In genomic region chr18:10142056-10142455, GRCh38 we compare ENCODE assay signal across 16 cellular contexts.
DNase-seq lines count a peak whose midpoint lies in the region; ATAC-seq and TF ChIP-seq lines count a peak whose summit lies in the region.
"Had no signal": no experiment of that assay in that cellular context is flagged by ENCODE, and none has a peak within 500 bp of the region (broad histone marks: within the 10 kb centered on the region; RNA-seq: fewer than 3 reads in every experiment).

No MANE protein-coding gene starts in this region.

- H3K79me2 ChIP-seq in parathyroid adenoma: no peaks in the 10 kb centered on the region

- H3K9me3 ChIP-seq in right atrium auricular region: no peaks in the 10 kb centered on the region
- no peaks in the 10 kb centered on the region for H3K9me3 ChIP-seq in parathyroid adenoma (ENCODE audit: control insufficient read depth, low read length)
- no peaks in the 10 kb centered on the region for H3K9me3 ChIP-seq in mucosa of descending colon

- no peak overlapping the region for H3K4me2 ChIP-seq in parathyroid adenoma (ENCODE audit: low read length)

- ATAC-seq in Right ventricle myocardium inferior (no peak), mucosa of descending colon (no peak), HG02885 (IDR thresholded peaks at IDR 0.05; ENCODE audit: poor library complexity, unreplicated experiment) (no peak)
- ATAC-seq: PC-3 had no signal

- no peak overlapping the region for H3K27ac ChIP-seq in right atrium auricular region
- H3K27ac ChIP-seq in parathyroid adenoma: no peak overlapping the region
- H3K27ac ChIP-seq: C4-2B, HL-60 had no signal

- H3K36me3 ChIP-seq in right atrium auricular region (no peaks in the 10 kb centered on the region), parathyroid adenoma (ENCODE audit: control insufficient read depth, insufficient read depth, low read length) (no peaks in the 10 kb centered on the region), mucosa of descending colon (ENCODE audit: low read depth) (no peaks in the 10 kb centered on the region)

- no peak overlapping the region for H3K9ac ChIP-seq in parathyroid adenoma

- DNase-seq in right atrium auricular region (ENCODE audit: low spot score) (peak; percentile 26), Right ventricle myocardium inferior (ENCODE audit: missing footprints) (no peak), dermis blood vessel endothelial cell (peak; percentile 53), mucosa of descending colon (no peak), ureter (ENCODE audit: low spot score) (no peak), HT-29 (ENCODE audit: low spot score) (no peak)
- DNase-seq: COR-L47, GOT3, KG1, NCI-H1092, NCI-H2227 treated with DMSO at 0.1 percent for 48 hours had no signal

- TF ChIP-seq CTCF in right atrium auricular region (IDR thresholded peaks at IDR 0.05) (no peak), parathyroid adenoma (IDR thresholded peaks at IDR 0.05) (no peak), mucosa of descending colon (IDR thresholded peaks at IDR 0.05) (no peak)

- H3K27me3 ChIP-seq in right atrium auricular region (no peaks in the 10 kb centered on the region), parathyroid adenoma (ENCODE audit: control insufficient read depth, insufficient read depth, low read length) (no peaks in the 10 kb centered on the region)

- H2AFZ ChIP-seq in parathyroid adenoma: peak overlapping the region; percentile 2

- H3K4me3 ChIP-seq in right atrium auricular region: no peak overlapping the region
- no peak overlapping the region for H3K4me3 ChIP-seq in parathyroid adenoma (ENCODE audit: low read depth, low read length)
- H3K4me3 ChIP-seq in mucosa of descending colon: no peak overlapping the region

- intact Hi-C loops in Right ventricle myocardium inferior (cut with DNase I) (loop anchor here (10.0 kb wide), 1 partner anchor 87 kb away; no protein-coding TSS in a partner anchor), mucosa of descending colon (cut with DNase I, micrococcal nuclease) (no loop called here)

- H3K4me1 ChIP-seq in right atrium auricular region (peaks cover 0 to 38% of the 10 kb centered on the region in 2 donors), parathyroid adenoma (peaks cover 23% of the 10 kb centered on the region), mucosa of descending colon (ENCODE audit: low read depth) (no peaks in the 10 kb centered on the region)

Comparison
In these comparisons a context has a peak if more than half of its experiments do, and no peak if none do; other contexts are left out.
1. DNase-seq: peak in right atrium auricular region (single experiment) and dermis blood vessel endothelial cell (single experiment); none in Right ventricle myocardium inferior (single experiment), mucosa of descending colon (0 of 3), ureter (single experiment) and HT-29 (single experiment).